In the genomic region with DNA sequence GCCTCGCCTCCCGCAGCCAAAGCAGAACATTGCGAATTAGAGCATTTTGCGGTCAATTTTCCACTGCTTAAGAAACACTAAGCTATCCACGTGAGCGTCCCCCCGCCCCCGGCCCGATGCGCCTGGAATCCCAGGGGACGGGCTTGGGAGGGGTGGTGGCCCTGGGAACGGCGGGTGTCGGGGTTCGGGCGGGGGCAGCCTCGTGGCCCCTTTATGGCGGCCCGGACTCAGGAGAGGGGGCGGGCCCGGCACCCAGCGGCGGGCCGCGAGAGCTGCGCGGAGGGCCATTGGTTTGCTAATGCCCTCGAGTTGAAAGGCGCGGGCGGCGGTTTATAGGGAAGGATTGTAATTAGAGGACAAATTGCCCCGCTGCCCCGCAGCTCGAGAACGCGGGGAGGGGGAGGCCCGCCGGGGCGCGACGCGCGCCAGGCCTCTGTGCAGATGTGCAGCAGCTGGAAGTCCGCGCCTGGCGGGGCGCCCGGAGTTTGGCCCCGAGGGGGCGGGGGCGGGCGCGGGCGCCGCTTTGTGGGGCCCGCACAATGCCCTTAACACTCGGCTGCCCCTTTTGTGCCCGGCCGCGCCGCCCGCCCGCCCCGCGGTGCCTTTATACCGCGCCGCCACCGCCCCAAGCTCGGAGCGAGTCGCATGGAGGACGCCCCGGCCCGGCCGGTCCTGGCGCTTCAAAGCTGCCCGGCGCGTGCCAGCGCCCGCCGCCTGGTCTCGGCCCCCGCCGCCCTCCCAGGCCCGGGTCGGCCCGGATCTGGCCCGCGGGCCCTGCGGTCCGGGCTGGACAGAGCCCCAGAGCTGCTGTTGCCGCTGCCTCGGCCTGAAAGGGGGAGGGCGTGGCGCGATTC, we compare ENCODE assay signal across 6 cellular contexts. TPM values are rescaled to one million over a fixed set of nuclear protein-coding genes. Genes with fewer than 3 reads are reported as not detected.
DNase-seq lines count a peak whose midpoint lies in the region; ATAC-seq, FAIRE-seq and TF ChIP-seq lines count a peak whose summit lies in the region.

No MANE protein-coding gene starts in this region.

- 4% methylated on average over 59 of the region's 99 CpGs for WGBS in GM12878 (ENCODE audit: insufficient coverage, insufficient replicate concordance, low lambda C conversion rate, missing lambda C conversion rate)

- H3K4me2 ChIP-seq in GM12878 (ENCODE audit: control insufficient read depth, insufficient read depth), result no peak overlapping the region

- peaks cover 17 to 24% of the 10 kb centered on the region in 2 experiments for H3K27me3 ChIP-seq in GM12878 (replicated peaks in 1 of 2; ENCODE audit: control insufficient read depth in 2 of 2, insufficient read depth in 2 of 2, low read length in 1 of 2)

- intact Hi-C loops in GM12878 (cut with micrococcal nuclease; ENCODE audit: unreplicated experiment), result no loop called here

- H3K4me3 Mint-ChIP-seq in nephron progenitor cell, result peak overlapping the region; percentile 61

- H3K4me1 Mint-ChIP-seq in nephron progenitor cell, result peaks cover 20% of the 10 kb centered on the region

- H3K27ac ChIP-seq in GM12878 (ENCODE audit: control insufficient read depth, insufficient read depth), result no peak overlapping the region

- H3K36me3 ChIP-seq in GM12878 (ENCODE audit: control insufficient read depth in 2 of 2, insufficient read depth in 2 of 2, low read length in 1 of 2), result no peaks in the 10 kb centered on the region

- ATAC-seq in GM12878, result no peak
- no peak for ATAC-seq in GM21423 (IDR thresholded peaks at IDR 0.05; ENCODE audit: unreplicated experiment)

- H3K4me3 ChIP-seq in HFF-Myc (replicated peaks; ENCODE audit: low read depth, low read length), result 0 out of 2 replicates have a peak overlapping the region, but pooled peaks have one; percentile 4
- H3K4me3 ChIP-seq in GM12878, result no peak overlapping the region

- DNase-seq in HFF-Myc (ENCODE audit: extremely low read depth, low read depth) (no peak), GM12878 (ENCODE audit: low read depth, low spot score) (no peak), nephron progenitor cell (peak; percentile 48), NCI-H1105 treated with DMSO at 0.1 percent for 48 hours (lab: John Stamatoyannopoulos, UW) (no peak), GOT3 (lab: John Stamatoyannopoulos, UW) (no peak)

- no peak for FAIRE-seq in GM12878 (lab: Jason Lieb, UNC)

- no peak overlapping the region for H2AFZ ChIP-seq in GM12878 (ENCODE audit: control insufficient read depth, low read depth, low read length)

- TF ChIP-seq EP300 in GM12878 (IDR thresholded peaks at IDR 0.05; ENCODE audit: borderline replicate concordance in 1 of 2, control insufficient read depth in 1 of 2, low read depth in 2 of 2, low read length in 2 of 2), result no peak

- TF ChIP-seq POLR2A in GM12878 (IDR thresholded peaks at IDR 0.05; ENCODE audit: low read depth, low read length), result no peak

- POLR2A ChIA-PET in GM12878 (lab: Charles Lee), result no interaction called here

- SMC1A ChIA-PET in GM12878 (lab: Charles Lee; ENCODE audit: uncharacterized antibody, unreplicated experiment), result no interaction called here

- no peaks in the 10 kb centered on the region for H3K9me3 Mint-ChIP-seq in nephron progenitor cell

- no peak for TF ChIP-seq RAD21 in GM12878 (IDR thresholded peaks at IDR 0.05; ENCODE audit: insufficient read depth, low read depth, low read length)

- no peaks in the 10 kb centered on the region for H4K20me1 ChIP-seq in GM12878 (ENCODE audit: control insufficient read depth, insufficient read depth)

- no peak for TF ChIP-seq CTCF in HFF-Myc (IDR thresholded peaks at IDR 0.05; ENCODE audit: low read depth, low read length, missing control alignments)
- no peak for TF ChIP-seq CTCF in GM12878 (IDR thresholded peaks at IDR 0.05 in 2 of 3, conservative IDR thresholded peaks at IDR 0.05 in 1 of 3; ENCODE audit: control insufficient read depth in 2 of 3, extremely low read depth in 1 of 3, insufficient read depth in 1 of 3, low read depth in 3 of 3, low read length in 3 of 3)
- TF ChIP-seq CTCF in nephron progenitor cell (IDR thresholded peaks at IDR 0.05), result no peak

- H3K27me3 Mint-ChIP-seq in nephron progenitor cell (ENCODE audit: low read depth, poor library complexity), result peaks cover 93% of the 10 kb centered on the region

- H3K9me3 ChIP-seq in GM12878 (replicated peaks; ENCODE audit: control insufficient read depth, insufficient read depth, low read length), result no peaks in the 10 kb centered on the region

- CTCF ChIA-PET in GM12878 (lab: Yijun Ruan, JAX), result no interaction called here

- no peak overlapping the region for H3K27ac Mint-ChIP-seq in nephron progenitor cell

- H3K9ac ChIP-seq in GM12878 (ENCODE audit: control insufficient read depth, insufficient read depth, low read length), result no peak overlapping the region

- in situ Hi-C loops in GM12878 (cut with MboI), result no loop called here

- RAD21 ChIA-PET in GM12878 (lab: Charles Lee; ENCODE audit: unreplicated experiment), result no interaction called here

- BruUV-seq in GM12878 (replicated peaks; lab: Mats Ljungman, UMichigan), result no TSS peak

- no peaks in the 10 kb centered on the region for H3K36me3 Mint-ChIP-seq in nephron progenitor cell (ENCODE audit: low read depth)

- no peaks in the 10 kb centered on the region for H3K79me2 ChIP-seq in GM12878 (ENCODE audit: control insufficient read depth, insufficient read depth, low read length)

- H3K4me1 ChIP-seq in GM12878 (ENCODE audit: control insufficient read depth, insufficient read depth, low read length), result peaks cover 5% of the 10 kb centered on the region

RNA-seq across cellular contexts. Expression of a gene that starts 1.9 kb away (rescaled TPM):
- total RNA-seq in GM12878 (2013; cell fraction: nucleolus; rRNA removed), result not detected in 2 replicates
- not detected in 2 replicates for total RNA-seq in GM12878 (2014; rRNA removed)
- not detected in 2 replicates for total RNA-seq in GM12878 (2014; rRNA removed; fragmentation: Illumina TruSeq; extraction: Trizol)
- total RNA-seq in GM12878 (2021), result not detected in 2 replicates
- not detected for polyA plus RNA-seq in GM12878 (2011; ENCODE audit: low read depth)
- not detected in 2 replicates for polyA plus RNA-seq in GM12878 (2011; rRNA removed)
- polyA plus RNA-seq in GM12878 (2011; cell fraction: cytosol; rRNA removed), result not detected in 2 replicates
- not detected in 2 replicates for polyA plus RNA-seq in GM12878 (2011; cell fraction: nucleus; rRNA removed)
- not detected in 2 replicates for polyA plus RNA-seq in GM12878 (2012)
- not detected in 2 replicates for polyA plus RNA-seq in GM12878 (2014; fragmentation: Illumina TruSeq; extraction: Trizol)
- not detected for polyA plus RNA-seq in GM12878 (2014; fragmentation: Nextera tagmentation; extraction: Ambion mirVana)
- not detected in 2 replicates for polyA plus RNA-seq in GM12878 (2014; rRNA removed)
- not detected for polyA plus RNA-seq in GM12878 (2016; fragmentation: Nextera tagmentation; extraction: Ambion mirVana)
- not detected in 2 replicates for polyA minus RNA-seq in GM12878 (2011; rRNA and poly(A)+ RNA removed)
- not detected in 2 replicates for polyA minus RNA-seq in GM12878 (2011; cell fraction: cytosol; rRNA and poly(A)+ RNA removed)
- polyA minus RNA-seq in GM12878 (2011; cell fraction: nucleus; rRNA and poly(A)+ RNA removed), result not detected in 2 replicates

RNA-seq across cellular contexts. Expression of a gene that starts 6.3 kb away (rescaled TPM):
- 11.9 and 13.4 TPM in 2 replicates for total RNA-seq in GM12878 (2013; cell fraction: nucleolus; rRNA removed)
- total RNA-seq in GM12878 (2014; rRNA removed), result 50.8 and 52.2 TPM in 2 replicates
- 33.9 and 37.4 TPM in 2 replicates for total RNA-seq in GM12878 (2014; rRNA removed; fragmentation: Illumina TruSeq; extraction: Trizol)
- total RNA-seq in GM12878 (2021), result 48.3 and 50.4 TPM in 2 replicates
- polyA plus RNA-seq in GM12878 (2011; ENCODE audit: low read depth), result 23.4 TPM
- 31.1 and 31.7 TPM in 2 replicates for polyA plus RNA-seq in GM12878 (2011; rRNA removed)
- polyA plus RNA-seq in GM12878 (2011; cell fraction: cytosol; rRNA removed), result 28.3 and 31.8 TPM in 2 replicates
- 12.1 and 15.0 TPM in 2 replicates for polyA plus RNA-seq in GM12878 (2011; cell fraction: nucleus; rRNA removed)
- polyA plus RNA-seq in GM12878 (2012), result 16.8 and 18.8 TPM in 2 replicates
- 31.2 and 39.4 TPM in 2 replicates for polyA plus RNA-seq in GM12878 (2014; fragmentation: Illumina TruSeq; extraction: Trizol)
- 1 to 10 TPM; 3.8 to 5.5 TPM for polyA plus RNA-seq in GM12878 (2014; fragmentation: Nextera tagmentation; extraction: Ambion mirVana)
- polyA plus RNA-seq in GM12878 (2014; rRNA removed), result 43.2 and 45.4 TPM in 2 replicates
- polyA plus RNA-seq in GM12878 (2016; fragmentation: Nextera tagmentation; extraction: Ambion mirVana), result 10 to 100 TPM; 50.3 to 55.7 TPM
- 30.7 and 36.5 TPM in 2 replicates for polyA minus RNA-seq in GM12878 (2011; rRNA and poly(A)+ RNA removed)
- 13.4 and 17.8 TPM in 2 replicates for polyA minus RNA-seq in GM12878 (2011; cell fraction: cytosol; rRNA and poly(A)+ RNA removed)
- polyA minus RNA-seq in GM12878 (2011; cell fraction: nucleus; rRNA and poly(A)+ RNA removed), result 5.3 and 12.0 TPM in 2 replicates

RNA-seq across cellular contexts. Expression of a gene that starts 18.8 kb away (rescaled TPM):
- 16.3 and 18.1 TPM in 2 replicates for total RNA-seq in GM12878 (2013; cell fraction: nucleolus; rRNA removed)
- total RNA-seq in GM12878 (2014; rRNA removed) (1.1 and 1.6 TPM in 2 replicates), GM12878 (2014; rRNA removed; fragmentation: Illumina TruSeq; extraction: Trizol) (0.45 and 0.74 TPM in 2 replicates), GM12878 (2021) (2.2 and 2.4 TPM in 2 replicates)
- polyA plus RNA-seq in GM12878 (2011; ENCODE audit: low read depth), result 0.71 TPM
- polyA plus RNA-seq in GM12878 (2011; rRNA removed) (0.33 and 0.92 TPM in 2 replicates), GM12878 (2014; fragmentation: Illumina TruSeq; extraction: Trizol) (0.29 and 0.63 TPM in 2 replicates), GM12878 (2014; fragmentation: Nextera tagmentation; extraction: Ambion mirVana) (under 1 TPM; 0.05 to 0.11 TPM), GM12878 (2014; rRNA removed) (1.3 and 1.5 TPM in 2 replicates), GM12878 (2016; fragmentation: Nextera tagmentation; extraction: Ambion mirVana) (under 1 TPM; 0.04 to 0.05 TPM)
- polyA plus RNA-seq in GM12878 (2011; cell fraction: cytosol; rRNA removed), result 1.7 and 2.6 TPM in 2 replicates
- 3.9 and 4.2 TPM in 2 replicates for polyA plus RNA-seq in GM12878 (2011; cell fraction: nucleus; rRNA removed)
- polyA plus RNA-seq in GM12878 (2012), result 2.1 and 2.9 TPM in 2 replicates
- 1.7 and 3.0 TPM in 2 replicates for polyA minus RNA-seq in GM12878 (2011; rRNA and poly(A)+ RNA removed)
- 1.1 TPM in 2 replicates for polyA minus RNA-seq in GM12878 (2011; cell fraction: cytosol; rRNA and poly(A)+ RNA removed)
- polyA minus RNA-seq in GM12878 (2011; cell fraction: nucleus; rRNA and poly(A)+ RNA removed), result 1.7 and 2.1 TPM in 2 replicates

RNA-seq across cellular contexts. Expression of a gene that starts 36.2 kb away (rescaled TPM):
- total RNA-seq in GM12878 (2013; cell fraction: nucleolus; rRNA removed), result 499 and 514 TPM in 2 replicates
- total RNA-seq in GM12878 (2014; rRNA removed) (15.2 and 18.0 TPM in 2 replicates), GM12878 (2014; rRNA removed; fragmentation: Illumina TruSeq; extraction: Trizol) (7.8 and 8.9 TPM in 2 replicates), GM12878 (2021) (23.2 and 27.0 TPM in 2 replicates)
- 5.4 TPM for polyA plus RNA-seq in GM12878 (2011; ENCODE audit: low read depth)
- polyA plus RNA-seq in GM12878 (2011; rRNA removed) (17.2 and 36.4 TPM in 2 replicates), GM12878 (2014; fragmentation: Illumina TruSeq; extraction: Trizol) (9.4 and 13.3 TPM in 2 replicates), GM12878 (2014; fragmentation: Nextera tagmentation; extraction: Ambion mirVana) (1 to 10 TPM; 1.7 to 3.6 TPM), GM12878 (2014; rRNA removed) (33.4 and 43.5 TPM in 2 replicates), GM12878 (2016; fragmentation: Nextera tagmentation; extraction: Ambion mirVana) (10 to 100 TPM in 1 of 2 experiments, 1 to 10 TPM in 1; 8.6 to 12.8 TPM)
- polyA plus RNA-seq in GM12878 (2011; cell fraction: cytosol; rRNA removed), result 30.4 and 130 TPM in 2 replicates
- 329 and 490 TPM in 2 replicates for polyA plus RNA-seq in GM12878 (2011; cell fraction: nucleus; rRNA removed)
- 11.5 and 15.2 TPM in 2 replicates for polyA plus RNA-seq in GM12878 (2012)
- 28.8 and 34.0 TPM in 2 replicates for polyA minus RNA-seq in GM12878 (2011; rRNA and poly(A)+ RNA removed)
- polyA minus RNA-seq in GM12878 (2011; cell fraction: cytosol; rRNA and poly(A)+ RNA removed), result 8.2 and 12.4 TPM in 2 replicates
- 78.3 and 123 TPM in 2 replicates for polyA minus RNA-seq in GM12878 (2011; cell fraction: nucleus; rRNA and poly(A)+ RNA removed)

RNA-seq across cellular contexts. Expression of a gene that starts 42.7 kb away (rescaled TPM):
- total RNA-seq in GM12878 (2013; cell fraction: nucleolus; rRNA removed), result 78.4 and 86.2 TPM in 2 replicates
- 191 and 240 TPM in 2 replicates for total RNA-seq in GM12878 (2014; rRNA removed)
- 435 and 466 TPM in 2 replicates for total RNA-seq in GM12878 (2014; rRNA removed; fragmentation: Illumina TruSeq; extraction: Trizol)
- total RNA-seq in GM12878 (2021), result 437 and 439 TPM in 2 replicates
- polyA plus RNA-seq in GM12878 (2011; ENCODE audit: low read depth), result 586 TPM
- 424 and 754 TPM in 2 replicates for polyA plus RNA-seq in GM12878 (2011; rRNA removed)
- 89.5 and 93.5 TPM in 2 replicates for polyA plus RNA-seq in GM12878 (2011; cell fraction: cytosol; rRNA removed)
- polyA plus RNA-seq in GM12878 (2011; cell fraction: nucleus; rRNA removed), result 64.1 and 66.3 TPM in 2 replicates
- 1,465 and 2,074 TPM in 2 replicates for polyA plus RNA-seq in GM12878 (2012)
- polyA plus RNA-seq in GM12878 (2014; fragmentation: Illumina TruSeq; extraction: Trizol), result 479 and 560 TPM in 2 replicates
- 100 to 1,000 TPM; 437 to 560 TPM for polyA plus RNA-seq in GM12878 (2014; fragmentation: Nextera tagmentation; extraction: Ambion mirVana)
- 295 and 340 TPM in 2 replicates for polyA plus RNA-seq in GM12878 (2014; rRNA removed)
- 100 to 1,000 TPM; 302 to 303 TPM for polyA plus RNA-seq in GM12878 (2016; fragmentation: Nextera tagmentation; extraction: Ambion mirVana)
- polyA minus RNA-seq in GM12878 (2011; rRNA and poly(A)+ RNA removed), result 51.5 and 55.5 TPM in 2 replicates
- 40.6 and 55.2 TPM in 2 replicates for polyA minus RNA-seq in GM12878 (2011; cell fraction: cytosol; rRNA and poly(A)+ RNA removed)
- 19.2 and 29.6 TPM in 2 replicates for polyA minus RNA-seq in GM12878 (2011; cell fraction: nucleus; rRNA and poly(A)+ RNA removed)
